In the genomic region with DNA sequence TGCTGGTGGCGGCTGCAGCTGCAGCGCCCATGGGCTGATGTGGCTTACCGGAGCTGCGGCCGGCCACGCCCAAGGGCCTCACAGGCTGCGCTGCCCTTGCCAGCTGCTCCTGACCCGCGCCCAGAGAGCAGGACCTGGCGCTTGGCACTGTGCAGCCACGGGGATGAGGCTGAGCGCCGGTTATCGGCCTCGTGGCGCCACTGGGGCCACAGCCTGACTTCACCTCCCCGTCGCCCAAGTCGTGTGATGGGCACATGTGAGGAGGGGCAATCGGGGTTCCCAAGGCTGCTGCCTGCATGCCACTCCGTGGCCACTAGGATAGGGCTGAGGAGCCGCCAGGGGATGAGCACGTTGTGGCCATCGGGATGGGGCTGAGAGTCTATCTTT, we compare ENCODE assay signal across 8 cellular contexts.
DNase-seq lines count a peak whose midpoint lies in the region; ATAC-seq and TF ChIP-seq lines count a peak whose summit lies in the region.

No MANE protein-coding gene starts in this region.

- ATAC-seq in T-helper 17 cell (no peak), SK-N-SH treated with all-trans-retinoic acid at 6 μM for 48 hours (no peak), GM19395 (IDR thresholded peaks at IDR 0.05; ENCODE audit: unreplicated experiment) (no peak)

- H3K27ac ChIP-seq in breast epithelium (no peak overlapping the region), neural cell (ENCODE audit: low read length) (no peak overlapping the region)
- H3K27ac ChIP-seq in CD4-positive, alpha-beta memory T cell (ENCODE audit: low read depth, low read length), result no peak overlapping the region

- CTCF ChIA-PET in CD4-positive, alpha-beta memory T cell (lab: Charles Lee; ENCODE audit: partially characterized antibody), result interaction anchor here (1.3 kb wide), 1 partner anchor 20 kb away, joined by 3 read pairs; no protein-coding TSS in a partner anchor

- H3K9me3 ChIP-seq in breast epithelium (no peaks in the 10 kb centered on the region), neural cell (ENCODE audit: low read length) (no peaks in the 10 kb centered on the region), T-helper 17 cell (ENCODE audit: control insufficient read depth, low read length, poor library complexity, severe bottlenecking) (no peaks in the 10 kb centered on the region)
- no peaks in the 10 kb centered on the region for H3K9me3 ChIP-seq in CD4-positive, alpha-beta memory T cell (ENCODE audit: control insufficient read depth in 1 of 2, low read length in 2 of 2)

- H3K36me3 Mint-ChIP-seq in IgD-negative memory B cell (no peaks in the 10 kb centered on the region), T-helper 17 cell (ENCODE audit: low read depth) (peaks cover 4% of the 10 kb centered on the region)
- H3K36me3 Mint-ChIP-seq in CD4-positive, alpha-beta memory T cell, result no peaks in the 10 kb centered on the region

- no peak overlapping the region for H2AFZ ChIP-seq in neural cell (ENCODE audit: low read depth, low read length)

- H3K36me3 ChIP-seq in breast epithelium, result no peaks in the 10 kb centered on the region
- no peaks in the 10 kb centered on the region for H3K36me3 ChIP-seq in neural cell (ENCODE audit: insufficient read depth, low read length)
- H3K36me3 ChIP-seq in CD4-positive, alpha-beta memory T cell (ENCODE audit: insufficient read depth, low read length), result no peaks in the 10 kb centered on the region

- DNase-seq in DMS53 treated with DMSO at 0.1 percent for 48 hours (lab: John Stamatoyannopoulos, UW; ENCODE audit: unreplicated experiment) (peak; percentile 23), breast epithelium (ENCODE audit: low spot score in 2 of 2) (no peak), T-helper 17 cell (no peak)
- no peak for DNase-seq in CD4-positive, alpha-beta memory T cell

- POLR2A ChIA-PET in CD4-positive, alpha-beta memory T cell (lab: Charles Lee; ENCODE audit: partially characterized antibody), result no interaction called here

- no peaks in the 10 kb centered on the region for H3K9me3 Mint-ChIP-seq in IgD-negative memory B cell
- H3K9me3 Mint-ChIP-seq in CD4-positive, alpha-beta memory T cell, result no peaks in the 10 kb centered on the region

- no peaks in the 10 kb centered on the region for H4K20me1 ChIP-seq in neural cell (ENCODE audit: insufficient read depth)

- H3K4me3 ChIP-seq in breast epithelium (peak overlapping the region in 2 of 3 donors; percentile 38 to 58), neural cell (ENCODE audit: low read length) (peak overlapping the region; percentile 66)
- no peak overlapping the region for H3K4me3 ChIP-seq in CD4-positive, alpha-beta memory T cell (ENCODE audit: low read length in 2 of 2)

- no peaks in the 10 kb centered on the region for H3K9me2 ChIP-seq in neural cell (ENCODE audit: insufficient read depth, low read length)

- TF ChIP-seq CTCF in breast epithelium (IDR thresholded peaks at IDR 0.05), result no peak
- no peak for TF ChIP-seq CTCF in neural cell (IDR thresholded peaks at IDR 0.05; ENCODE audit: poor library complexity, severe bottlenecking)

- intact Hi-C loops in breast epithelium (cut with DNase I; ENCODE audit: low total_unique reads), result no loop called here
- intact Hi-C loops in CD4-positive, alpha-beta memory T cell (cut with micrococcal nuclease), result no loop called here

- H3K79me2 ChIP-seq in neural cell (replicated peaks; ENCODE audit: insufficient read depth, low read length), result no peaks in the 10 kb centered on the region

- no peak for TF ChIP-seq POLR2A in breast epithelium (IDR thresholded peaks at IDR 0.05)

- TF ChIP-seq RAD21 in neural cell (conservative IDR thresholded peaks at IDR 0.05), result no peak

- H3K4me1 Mint-ChIP-seq in IgD-negative memory B cell (peaks cover 6 to 15% (median 8%) of the 10 kb centered on the region in 3 donors), T-helper 17 cell (peaks cover 6% of the 10 kb centered on the region)
- peaks cover 4 to 12% (median 7%) of the 10 kb centered on the region in 4 donors for H3K4me1 Mint-ChIP-seq in CD4-positive, alpha-beta memory T cell

- H3K27ac Mint-ChIP-seq in IgD-negative memory B cell, result peak overlapping the region in 1 of 3 donors; percentile 21
- no peak overlapping the region for H3K27ac Mint-ChIP-seq in T-helper 17 cell
- no peak overlapping the region for H3K27ac Mint-ChIP-seq in CD4-positive, alpha-beta memory T cell

- TF ChIP-seq EP300 in neural cell (conservative IDR thresholded peaks at IDR 0.05; ENCODE audit: poor library complexity, severe bottlenecking), result no peak

- H3K27me3 ChIP-seq in breast epithelium, result peaks cover 0 to 20% of the 10 kb centered on the region in 2 donors
- peaks cover 26% of the 10 kb centered on the region for H3K27me3 ChIP-seq in neural cell (ENCODE audit: insufficient read depth, low read depth, low read length)
- H3K27me3 ChIP-seq in CD4-positive, alpha-beta memory T cell (ENCODE audit: insufficient read depth, low read length), result no peaks in the 10 kb centered on the region

- peaks cover 6% of the 10 kb centered on the region for H3K27me3 Mint-ChIP-seq in IgD-negative memory B cell
- H3K27me3 Mint-ChIP-seq in T-helper 17 cell, result peaks cover 58% of the 10 kb centered on the region
- peaks cover 10 to 27% of the 10 kb centered on the region in 2 donors for H3K27me3 Mint-ChIP-seq in CD4-positive, alpha-beta memory T cell

- H3F3A ChIP-seq in neural cell (ENCODE audit: insufficient read depth, low read length, poor library complexity, severe bottlenecking), result no peaks in the 10 kb centered on the region

- no peaks in the 10 kb centered on the region for H3K4me1 ChIP-seq in breast epithelium
- no peaks in the 10 kb centered on the region for H3K4me1 ChIP-seq in CD4-positive, alpha-beta memory T cell (ENCODE audit: insufficient read depth, low read length)

- H3K4me2 ChIP-seq in neural cell (ENCODE audit: low read length), result no peak overlapping the region

- peak overlapping the region in 3 of 4 donors; percentile 52 to 97 (median 59) for H3K4me3 Mint-ChIP-seq in IgD-negative memory B cell
- H3K4me3 Mint-ChIP-seq in T-helper 17 cell, result no peak overlapping the region
- peak overlapping the region in 3 of 8 donors; percentile 21 to 49 (median 27) for H3K4me3 Mint-ChIP-seq in CD4-positive, alpha-beta memory T cell

- H3K9ac ChIP-seq in neural cell (ENCODE audit: low read length), result peak overlapping the region; percentile 55

TF ChIP-seq in neural cell, 6 proteins besides CTCF, POLR2A, EP300 and RAD21 (continues in another document):
- TF ChIP-seq REST (IDR thresholded peaks at IDR 0.05; ENCODE audit: borderline replicate concordance) (no peak), MXI1 (conservative IDR thresholded peaks at IDR 0.05; ENCODE audit: poor library complexity, severe bottlenecking) (no peak), SMC3 (conservative IDR thresholded peaks at IDR 0.05; ENCODE audit: poor library complexity) (no peak), POLR2AphosphoS5 (IDR thresholded peaks at IDR 0.05) (no peak)

TF ChIP-seq in SK-N-SH treated with all-trans-retinoic acid at 6 μM for 48 hours, 23 proteins besides CTCF, POLR2A, EP300 and RAD21 (continues in another document):
- TF ChIP-seq PPARA (CRISPR knock-in tag; IDR thresholded peaks at IDR 0.05; ENCODE audit: borderline replicate concordance) (no peak), CSDC2 (CRISPR knock-in tag; IDR thresholded peaks at IDR 0.05) (no peak), ZNF8 (CRISPR knock-in tag; IDR thresholded peaks at IDR 0.05) (no peak), ZNF565 (CRISPR knock-in tag; conservative IDR thresholded peaks at IDR 0.05; ENCODE audit: low read depth) (no peak), CREB5 (CRISPR knock-in tag; IDR thresholded peaks at IDR 0.05; ENCODE audit: low read depth) (no peak), TOX (CRISPR knock-in tag; IDR thresholded peaks at IDR 0.05; ENCODE audit: borderline replicate concordance) (no peak), POU6F1 (CRISPR knock-in tag; IDR thresholded peaks at IDR 0.05; ENCODE audit: borderline replicate concordance, low read depth) (no peak), GLIS3 (CRISPR knock-in tag; IDR thresholded peaks at IDR 0.05) (no peak), BACH2 (CRISPR knock-in tag; IDR thresholded peaks at IDR 0.05; ENCODE audit: borderline replicate concordance) (no peak)

Comparison
In these comparisons a context has a peak if more than half of its experiments do, and no peak if none do; other contexts are left out.
1. H3K4me3 ChIP-seq: peak in breast epithelium (2 of 3) and neural cell (single experiment); none in CD4-positive, alpha-beta memory T cell (0 of 2).